14 cellular contexts compared by ENCODE assay signal in the genomic region with DNA sequence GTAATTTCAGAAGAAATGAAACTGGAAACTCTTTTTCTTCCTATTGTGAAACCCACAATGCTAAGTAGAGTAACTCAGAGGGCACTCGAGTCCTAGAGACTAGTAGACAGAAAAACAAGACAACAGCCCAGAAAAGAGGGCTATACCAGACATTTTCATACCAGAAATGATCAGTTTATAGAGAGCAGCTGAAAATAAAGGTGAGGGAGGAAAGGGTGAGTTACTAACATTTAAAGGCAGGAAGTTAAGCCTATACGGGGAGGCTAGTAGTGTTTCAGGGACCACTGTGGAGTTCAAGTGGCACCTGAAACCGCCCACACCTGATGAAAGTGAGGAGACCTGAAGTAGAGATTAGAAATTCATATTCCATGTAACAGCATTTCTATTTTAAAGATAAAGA.
A peak's percentile ranks its signal among the peaks of the same experiment; 100 is the strongest.
DNase-seq lines count a peak whose midpoint lies in the region; ATAC-seq and TF ChIP-seq lines count a peak whose summit lies in the region.
"Had no signal": no experiment of that assay in that cellular context is flagged by ENCODE, and none has a peak within 500 bp of the region (broad histone marks: within the 10 kb centered on the region; RNA-seq: fewer than 3 reads in every experiment).

No MANE protein-coding gene starts in this region.

- H3K4me3 Mint-ChIP-seq in activated T-helper 2 cell treated with anti-CD3 and anti-CD28 coated beads, Interferon-gamma antibody, Interleukin-2, Interleukin-4, amounts not matched to agents 10 μg/mL and 5 μg/mL and 100 μg/mL, durations not matched to agents 14 hours and 24 hours and 36 hours (ENCODE audit: low read depth): peak overlapping the region; percentile 40
- no peak overlapping the region for H3K4me3 Mint-ChIP-seq in nephron

- H3K36me3 Mint-ChIP-seq in activated T-helper 2 cell treated with anti-CD3 and anti-CD28 coated beads, Interferon-gamma antibody, Interleukin-2, Interleukin-4, amounts not matched to agents 10 μg/mL and 5 μg/mL and 100 μg/mL, durations not matched to agents 14 hours and 24 hours and 36 hours (ENCODE audit: low read depth): peaks cover 15% of the 10 kb centered on the region
- peaks cover 10% of the 10 kb centered on the region for H3K36me3 Mint-ChIP-seq in nephron (ENCODE audit: low read depth)

- no peaks in the 10 kb centered on the region for H3K9me3 Mint-ChIP-seq in activated T-helper 2 cell treated with anti-CD3 and anti-CD28 coated beads, Interferon-gamma antibody, Interleukin-2, Interleukin-4, amounts not matched to agents 10 μg/mL and 5 μg/mL and 100 μg/mL, durations not matched to agents 14 hours and 24 hours and 36 hours
- no peaks in the 10 kb centered on the region for H3K9me3 Mint-ChIP-seq in nephron

- no peak overlapping the region for H3K27ac ChIP-seq in dorsolateral prefrontal cortex

- peak overlapping the region; percentile 75 for H3K27ac Mint-ChIP-seq in activated T-helper 2 cell treated with anti-CD3 and anti-CD28 coated beads, Interferon-gamma antibody, Interleukin-2, Interleukin-4, amounts not matched to agents 10 μg/mL and 5 μg/mL and 100 μg/mL, durations not matched to agents 14 hours and 24 hours and 36 hours
- peak overlapping the region; percentile 13 to 25 (median 16) for H3K27ac Mint-ChIP-seq in nephron

- peak; percentile 48 for ATAC-seq in GM18907 (IDR thresholded peaks at IDR 0.05; ENCODE audit: unreplicated experiment)
- ATAC-seq: A549, left lobe of liver had no signal

- no peaks in the 10 kb centered on the region for H3K27me3 ChIP-seq in dorsolateral prefrontal cortex
- H3K27me3 ChIP-seq: MG63 had no signal

- intact Hi-C loops in activated T-helper 2 cell treated with anti-CD3 and anti-CD28 coated beads, Interferon-gamma antibody, Interleukin-2, Interleukin-4, amounts not matched to agents 10 μg/mL and 5 μg/mL and 100 μg/mL, durations not matched to agents 14 hours and 24 hours and 36 hours (cut with micrococcal nuclease): loop anchor here (5.0 kb wide), 1 partner anchor 123 kb away; no protein-coding TSS in a partner anchor
- intact Hi-C loops in dorsolateral prefrontal cortex (cut with DNase I): no loop called here

- H3K4me1 Mint-ChIP-seq in activated T-helper 2 cell treated with anti-CD3 and anti-CD28 coated beads, Interferon-gamma antibody, Interleukin-2, Interleukin-4, amounts not matched to agents 10 μg/mL and 5 μg/mL and 100 μg/mL, durations not matched to agents 14 hours and 24 hours and 36 hours (ENCODE audit: low read depth): peaks cover 26% of the 10 kb centered on the region
- peaks cover 53% of the 10 kb centered on the region for H3K4me1 Mint-ChIP-seq in nephron

- no peak overlapping the region for H3K4me3 ChIP-seq in dorsolateral prefrontal cortex
- H3K4me3 ChIP-seq: A549, MG63 had no signal

- H3K27me3 Mint-ChIP-seq in activated T-helper 2 cell treated with anti-CD3 and anti-CD28 coated beads, Interferon-gamma antibody, Interleukin-2, Interleukin-4, amounts not matched to agents 10 μg/mL and 5 μg/mL and 100 μg/mL, durations not matched to agents 14 hours and 24 hours and 36 hours (ENCODE audit: low read depth): no peaks in the 10 kb centered on the region
- H3K27me3 Mint-ChIP-seq in nephron (ENCODE audit: low read depth): no peaks in the 10 kb centered on the region

- TF ChIP-seq CTCF in nephron (IDR thresholded peaks at IDR 0.05; ENCODE audit: unreplicated experiment in 3 of 3) (no peak), dorsolateral prefrontal cortex (IDR thresholded peaks at IDR 0.05 in 54 of 56, conservative IDR thresholded peaks at IDR 0.05 in 2 of 56; ENCODE audit: low read depth in 1 of 56, partially characterized antibody in 56 of 56) (no peak)

- DNase-seq in SIG-M5 treated with dmso at 0.1 percent for 504 hours (lab: John Stamatoyannopoulos, UW; ENCODE audit: unreplicated experiment): peak; percentile 24
- DNase-seq in SIG-M5 (lab: John Stamatoyannopoulos, UW): no peak
- no peak for DNase-seq in activated T-helper 2 cell treated with anti-CD3 and anti-CD28 coated beads, Interferon-gamma antibody, Interleukin-2, Interleukin-4, amounts not matched to agents 10 μg/mL and 5 μg/mL and 100 μg/mL, durations not matched to agents 14 hours and 24 hours and 36 hours (ENCODE audit: low spot score)
- no peak for DNase-seq in cerebellar cortex (ENCODE audit: low spot score)
- DNase-seq in dorsolateral prefrontal cortex: no peak
- DNase-seq in Ammon's horn (ENCODE audit: low spot score): no peak
- DNase-seq: activated CD4-positive, alpha-beta T cell treated with anti-CD3 and anti-CD28 coated beads for 4 hours; GF-D8; MG63; NCI-H748 treated with DMSO at 0.1 percent for 48 hours had no signal
